ENCODE assay signal across 21 cellular contexts in the genomic region with DNA sequence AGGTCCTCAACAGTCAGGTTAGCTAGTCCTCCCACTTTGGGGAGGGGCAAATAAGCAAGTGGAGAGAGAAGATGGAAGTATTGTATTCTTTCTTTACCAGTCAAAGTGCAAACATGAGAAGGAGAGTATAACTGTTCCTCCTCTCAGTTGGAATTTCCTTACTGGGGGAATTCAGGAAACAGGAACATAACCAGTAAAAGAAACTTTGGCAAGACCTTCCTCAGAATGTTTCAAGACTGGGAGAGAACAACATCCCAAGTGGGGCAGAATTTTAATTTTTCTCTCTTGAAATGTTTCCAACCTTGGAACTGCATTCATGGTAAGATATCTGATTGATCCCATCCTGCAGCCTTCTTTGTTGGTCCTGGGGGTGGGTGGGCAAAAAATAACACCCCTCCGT.
A peak's percentile ranks its signal among the peaks of the same experiment; 100 is the strongest.
DNase-seq lines count a peak whose midpoint lies in the region; FAIRE-seq and TF ChIP-seq lines count a peak whose summit lies in the region.
"Had no signal": no experiment of that assay in that cellular context is flagged by ENCODE, and none has a peak within 500 bp of the region (broad histone marks: within the 10 kb centered on the region; RNA-seq: fewer than 3 reads in every experiment).

No MANE protein-coding gene starts in this region.

- H3K27ac ChIP-seq in endothelial cell of umbilical vein (ENCODE audit: insufficient read depth, low read depth, low read length) = no peak overlapping the region
- peak overlapping the region in 6 of 8 donors; percentile 26 to 47 (median 32) for H3K27ac ChIP-seq in spleen
- H3K27ac ChIP-seq: KMS-11 had no signal

- no peaks in the 10 kb centered on the region for H3K9me1 ChIP-seq in endothelial cell of umbilical vein (replicated peaks; ENCODE audit: control insufficient read depth, extremely low read depth, insufficient read depth, low read length)

- no peaks in the 10 kb centered on the region for H3K9me3 ChIP-seq in endothelial cell of umbilical vein (replicated peaks; ENCODE audit: control insufficient read depth, insufficient read depth, low read length)
- no peaks in the 10 kb centered on the region for H3K9me3 ChIP-seq in spleen
- H3K9me3 ChIP-seq: BE2C had no signal

- CTCF ChIA-PET in endothelial cell of umbilical vein (lab: Charles Lee) = no interaction called here

- no TSS peak for BruUV-seq in endothelial cell of umbilical vein (replicated peaks; lab: Mats Ljungman, UMichigan)

- H3K4me3 ChIP-seq in endothelial cell of umbilical vein (replicated peaks in 1 of 3; ENCODE audit: insufficient read depth in 1 of 3, low read depth in 1 of 3, low read length in 3 of 3) (no peak overlapping the region), spleen (no peak overlapping the region)
- H3K4me3 ChIP-seq: lung had no signal

- DNase-seq in EH (ENCODE audit: low read depth) (peak; percentile 44), endothelial cell of umbilical vein (ENCODE audit: low read depth, low spot score) (peak; percentile 6), mesothelial cell of epicardium (ENCODE audit: low spot score in 2 of 2, unreplicated experiment in 2 of 2) (no peak), spleen (no peak), D341Med (ENCODE audit: low spot score) (no peak), CD1c-positive myeloid dendritic cell (ENCODE audit: extremely low spot score) (no peak), Kasumi-1 (lab: John Stamatoyannopoulos, UW) (no peak), cerebellar nuclear complex (lab: John Stamatoyannopoulos, UW) (no peak)
- DNase-seq: activated CD4-positive, alpha-beta T cell treated with anti-CD3 and anti-CD28 coated beads for 48 hours; activated naive CD8-positive, alpha-beta T cell treated with anti-CD3 and anti-CD28 coated beads, Interleukin-2, amount 50 U/mL, for 24 hours; BE2C; central memory CD4-positive, alpha-beta T cell; natural killer cell; NCI-H1092 treated with DMSO at 0.1 percent for 48 hours; NCI-H2081 treated with DMSO at 0.1 percent for 48 hours; NCI-H510A treated with DMSO at 0.1 percent for 48 hours had no signal

- intact Hi-C loops in endothelial cell of umbilical vein (cut with micrococcal nuclease) (no loop called here), spleen (cut with DNase I; ENCODE audit: low total_unique reads) (no loop called here)

- H3K4me3 Mint-ChIP-seq in mesothelial cell of epicardium = no peak overlapping the region
- H3K4me3 Mint-ChIP-seq: activated naive CD8-positive, alpha-beta T cell treated with anti-CD3 and anti-CD28 coated beads, Interleukin-2, amount 50 U/mL, for 24 hours; natural killer cell had no signal

- no peak overlapping the region for H3K4me2 ChIP-seq in endothelial cell of umbilical vein (ENCODE audit: insufficient read depth, low read length)
- H3K4me2 ChIP-seq: KMS-11 had no signal

- WGBS in spleen, 5 donors = 0 to 73% (median 0%) methylated on average over 1 of the region's 1 CpG

- FAIRE-seq in endothelial cell of umbilical vein (lab: Jason Lieb, UNC) = no peak
- FAIRE-seq: A204.1, G401.6 had no signal

- H3K9ac ChIP-seq in endothelial cell of umbilical vein (replicated peaks; ENCODE audit: extremely low read depth, insufficient read depth, low read length) = no peak overlapping the region
- H3K9ac ChIP-seq: KMS-11 had no signal

- no peaks in the 10 kb centered on the region for H3K27me3 Mint-ChIP-seq in mesothelial cell of epicardium (ENCODE audit: low read depth)

- H3K27me3 ChIP-seq in endothelial cell of umbilical vein (ENCODE audit: control insufficient read depth in 2 of 2, insufficient read depth in 2 of 2, low read length in 2 of 2) (no peaks in the 10 kb centered on the region), spleen (replicated peaks in 1 of 7) (no peaks in the 10 kb centered on the region)
- H3K27me3 ChIP-seq: BE2C had no signal

- H3K36me3 ChIP-seq in endothelial cell of umbilical vein (ENCODE audit: control insufficient read depth in 2 of 2, extremely low read depth in 1 of 2, insufficient read depth in 2 of 2, low read length in 2 of 2) (no peaks in the 10 kb centered on the region), spleen (no peaks in the 10 kb centered on the region)
- H3K36me3 ChIP-seq: BE2C had no signal

- dilution Hi-C loops in endothelial cell of umbilical vein (cut with MboI; ENCODE audit: extremely low pct_ligation_motif_present, low sequenced_read_pairs) = no loop called here

- TF ChIP-seq POLR2A in endothelial cell of umbilical vein (IDR thresholded peaks at IDR 0.05; ENCODE audit: low read depth, low read length) (no peak), spleen (IDR thresholded peaks at IDR 0.05) (no peak)

- H3K36me3 Mint-ChIP-seq in mesothelial cell of epicardium = no peaks in the 10 kb centered on the region
- H3K36me3 Mint-ChIP-seq: natural killer cell had no signal

- H3K79me2 ChIP-seq in endothelial cell of umbilical vein (ENCODE audit: control insufficient read depth, insufficient read depth, low read length) = no peaks in the 10 kb centered on the region

- TF ChIP-seq CTCF in endothelial cell of umbilical vein (IDR thresholded peaks at IDR 0.05; ENCODE audit: extremely low read depth in 1 of 2, insufficient read depth in 1 of 2, low read depth in 1 of 2, low read length in 2 of 2) = no peak
- no peak for TF ChIP-seq CTCF in mesothelial cell of epicardium (IDR thresholded peaks at IDR 0.05; ENCODE audit: unreplicated experiment)
- TF ChIP-seq CTCF in spleen (IDR thresholded peaks at IDR 0.05 in 8 of 11, conservative IDR thresholded peaks at IDR 0.05 in 3 of 11) = no peak

- no peaks in the 10 kb centered on the region for H3K9me3 Mint-ChIP-seq in mesothelial cell of epicardium
- H3K9me3 Mint-ChIP-seq: activated T-helper 2 cell treated with anti-CD3 and anti-CD28 coated beads, Interferon-gamma antibody, Interleukin-2, Interleukin-4, amounts not matched to agents 10 μg/mL and 5 μg/mL and 100 μg/mL, durations not matched to agents 14 hours and 24 hours and 36 hours; natural killer cell had no signal

- no peak overlapping the region for H2AFZ ChIP-seq in endothelial cell of umbilical vein (ENCODE audit: low read depth, low read length)

- POLR2A ChIA-PET in endothelial cell of umbilical vein (lab: Charles Lee) = no interaction called here

- H3K4me1 Mint-ChIP-seq in mesothelial cell of epicardium = peaks cover 36% of the 10 kb centered on the region
- H3K4me1 Mint-ChIP-seq: activated naive CD8-positive, alpha-beta T cell treated with anti-CD3 and anti-CD28 coated beads, Interleukin-2, amount 50 U/mL, for 24 hours; natural killer cell had no signal

- H4K20me1 ChIP-seq in endothelial cell of umbilical vein (replicated peaks; ENCODE audit: control insufficient read depth, extremely low read depth, insufficient read depth, low read length) = no peaks in the 10 kb centered on the region

- peak overlapping the region; percentile 20 for H3K27ac Mint-ChIP-seq in mesothelial cell of epicardium
- H3K27ac Mint-ChIP-seq: activated naive CD8-positive, alpha-beta T cell treated with anti-CD3 and anti-CD28 coated beads, Interleukin-2, amount 50 U/mL, for 24 hours; activated T-helper 2 cell treated with anti-CD3 and anti-CD28 coated beads, Interferon-gamma antibody, Interleukin-2, Interleukin-4, amounts not matched to agents 10 μg/mL and 5 μg/mL and 100 μg/mL, durations not matched to agents 14 hours and 24 hours and 36 hours; natural killer cell had no signal

- no peaks in the 10 kb centered on the region for H3K4me1 ChIP-seq in endothelial cell of umbilical vein (ENCODE audit: control insufficient read depth, extremely low read depth, insufficient read depth, low read length)
- H3K4me1 ChIP-seq in spleen = peaks cover 0 to 20% (median 1%) of the 10 kb centered on the region in 6 donors

TF ChIP-seq in endothelial cell of umbilical vein, 7 proteins besides CTCF, POLR2A, EP300 and RAD21:
- TF ChIP-seq, protein P1, sequence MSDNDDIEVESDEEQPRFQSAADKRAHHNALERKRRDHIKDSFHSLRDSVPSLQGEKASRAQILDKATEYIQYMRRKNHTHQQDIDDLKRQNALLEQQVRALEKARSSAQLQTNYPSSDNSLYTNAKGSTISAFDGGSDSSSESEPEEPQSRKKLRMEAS (IDR thresholded peaks at IDR 0.05; ENCODE audit: insufficient read depth, insufficient read length) = no peak
- TF ChIP-seq FOS (IDR thresholded peaks at IDR 0.05; ENCODE audit: borderline replicate concordance, insufficient read depth, low read length) (no peak), MYC (IDR thresholded peaks at IDR 0.05; ENCODE audit: low read depth, low read length) (no peak), EZH2 (IDR thresholded peaks at IDR 0.05; ENCODE audit: borderline replicate concordance, low read depth, low read length, severe bottlenecking) (no peak), POLR2AphosphoS5 (IDR thresholded peaks at IDR 0.05; ENCODE audit: insufficient read depth, low read depth, low read length) (no peak), JUN (IDR thresholded peaks at IDR 0.05; ENCODE audit: borderline replicate concordance, insufficient read depth, insufficient read length, low read depth) (no peak), GATA2 (IDR thresholded peaks at IDR 0.05; ENCODE audit: insufficient read depth, insufficient read length, low read depth, low read length) (no peak)

Comparison
In these comparisons a context has a peak if more than half of its experiments do, and no peak if none do; other contexts are left out.
1. DNase-seq: peak in EH (single experiment) and endothelial cell of umbilical vein (single experiment); none in mesothelial cell of epicardium (0 of 2), spleen (single experiment), D341Med (single experiment), CD1c-positive myeloid dendritic cell (single experiment), Kasumi-1 (0 of 2) and cerebellar nuclear complex (0 of 2).